8 cellular contexts compared by ENCODE assay signal in the genomic region with DNA sequence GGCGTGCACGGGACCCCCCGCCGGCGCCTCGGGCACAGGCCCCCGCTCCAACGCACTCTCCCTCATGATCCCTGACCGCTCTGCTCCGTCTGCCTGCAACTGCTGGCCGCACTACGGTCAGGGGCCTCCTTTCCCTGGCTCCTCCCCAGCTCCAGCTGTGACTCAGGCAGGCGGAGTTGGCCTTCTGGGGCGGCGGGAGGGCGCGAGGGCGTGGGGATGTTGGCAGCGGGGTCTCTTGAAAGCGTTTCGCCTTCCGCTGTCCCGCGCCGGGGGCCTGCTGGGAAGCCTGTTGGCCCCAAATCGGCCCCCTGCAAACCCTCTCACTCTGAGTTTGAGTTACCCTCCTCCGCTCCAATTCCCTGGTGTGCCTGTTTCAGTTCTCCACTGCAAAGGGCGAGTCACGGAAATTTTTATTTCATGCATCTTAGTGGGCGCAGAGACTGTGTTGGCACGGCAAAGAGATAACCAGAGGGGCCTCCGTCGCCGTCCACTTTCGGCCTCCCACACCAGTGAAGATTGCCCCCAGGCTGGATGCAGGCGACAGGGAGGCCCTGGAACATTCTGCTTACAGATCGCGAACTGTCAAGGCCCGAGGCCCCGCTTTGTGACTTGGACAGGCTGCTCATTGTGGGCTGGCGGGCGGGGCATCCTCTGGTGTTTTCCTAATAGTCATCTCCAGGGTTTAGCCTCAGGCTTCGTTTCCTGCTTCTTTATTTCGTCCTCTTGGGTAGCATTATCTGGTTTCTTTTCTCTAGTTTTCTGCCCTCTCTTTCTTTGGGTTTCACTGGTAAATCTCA. TPM values are rescaled to one million over a fixed set of nuclear protein-coding genes. Genes with fewer than 3 reads are reported as not detected.
DNase-seq lines count a peak whose midpoint lies in the region; ATAC-seq and TF ChIP-seq lines count a peak whose summit lies in the region.

A gene with protein sequence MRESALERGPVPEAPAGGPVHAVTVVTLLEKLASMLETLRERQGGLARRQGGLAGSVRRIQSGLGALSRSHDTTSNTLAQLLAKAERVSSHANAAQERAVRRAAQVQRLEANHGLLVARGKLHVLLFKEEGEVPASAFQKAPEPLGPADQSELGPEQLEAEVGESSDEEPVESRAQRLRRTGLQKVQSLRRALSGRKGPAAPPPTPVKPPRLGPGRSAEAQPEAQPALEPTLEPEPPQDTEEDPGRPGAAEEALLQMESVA (minus strand): TSS at position 91 of the 797 bp plus-strand sequence. CDS start 25 bp downstream, at position 66.

- in situ Hi-C loops in GM13977 (cut with MboI; ENCODE audit: low pct_unique_long_range_greater_than_20kb, low sequenced_read_pairs, unreplicated experiment), result no loop called here

- peak; percentile 78 for DNase-seq in GM13977 (ENCODE audit: low spot score)
- DNase-seq in T-helper 2 cell treated with Interferon-gamma antibody and Interleukin-4, amounts not matched to agents 5 μg/mL and 100 μg/mL, for 36 hours (ENCODE audit: low spot score), result peak; percentile 92
- peak; percentile 84 for DNase-seq in dermis blood vessel endothelial cell
- DNase-seq in stimulated activated CD8-positive, alpha-beta memory T cell treated with anti-CD3 and anti-CD28 coated beads, Interleukin-4, amount 100 ng/mL, for 24 hours (ENCODE audit: low read depth), result peak; percentile 65
- no peak for DNase-seq in H4 (ENCODE audit: low spot score)

- WGBS in liver, result 33% methylated on average over 44 of the region's 44 CpGs

- H3K4me1 Mint-ChIP-seq in T-helper 2 cell treated with Interferon-gamma antibody and Interleukin-4, amounts not matched to agents 5 μg/mL and 100 μg/mL, for 36 hours (ENCODE audit: low read depth), result peaks cover 31% of the 10 kb centered on the region

- H3K27ac ChIP-seq in liver (ENCODE audit: low read depth in 1 of 2, low read length in 2 of 2), result peak within 1 kb of the TSS; percentile 70 to 79

- TF ChIP-seq RAD21 in liver (IDR thresholded peaks at IDR 0.05), result no peak

- H3K27me3 ChIP-seq in liver (ENCODE audit: control insufficient read depth in 4 of 4, insufficient read depth in 4 of 4, low read length in 3 of 4), result peaks cover 0 to 4% (median 0%) of the 10 kb centered on the region in 4 donors

- TF ChIP-seq CTCF in GM13977 (IDR thresholded peaks at IDR 0.05; ENCODE audit: extremely low read depth, insufficient read depth, missing control alignments), result no peak
- TF ChIP-seq CTCF in liver (IDR thresholded peaks at IDR 0.05; ENCODE audit: low read depth, low read length, missing input control), result no peak

- H3K36me3 Mint-ChIP-seq in T-helper 2 cell treated with Interferon-gamma antibody and Interleukin-4, amounts not matched to agents 5 μg/mL and 100 μg/mL, for 36 hours (ENCODE audit: low read depth), result peaks cover 2% of the 10 kb centered on the region

- H3K27ac Mint-ChIP-seq in T-helper 2 cell treated with Interferon-gamma antibody and Interleukin-4, amounts not matched to agents 5 μg/mL and 100 μg/mL, for 36 hours, result peak within 1 kb of the TSS; percentile 96

- H3K36me3 ChIP-seq in liver (ENCODE audit: control insufficient read depth in 4 of 4, insufficient read depth in 3 of 4, low read depth in 1 of 4, low read length in 3 of 4), result no peaks in the 10 kb centered on the region

- no peaks in the 10 kb centered on the region for H3K9me3 Mint-ChIP-seq in T-helper 2 cell treated with Interferon-gamma antibody and Interleukin-4, amounts not matched to agents 5 μg/mL and 100 μg/mL, for 36 hours

- H3K4me1 ChIP-seq in liver (ENCODE audit: control insufficient read depth in 4 of 4, insufficient read depth in 4 of 4, low read length in 3 of 4), result peaks cover 5 to 12% (median 8%) of the 10 kb centered on the region in 4 donors

- peak within 1 kb of the TSS; percentile 84 for H3K4me3 Mint-ChIP-seq in T-helper 2 cell treated with Interferon-gamma antibody and Interleukin-4, amounts not matched to agents 5 μg/mL and 100 μg/mL, for 36 hours

- H3K9ac ChIP-seq in liver (ENCODE audit: low read depth in 1 of 2, low read length in 2 of 2), result no peak within 1 kb of the TSS

- no peaks in the 10 kb centered on the region for H3K9me3 ChIP-seq in liver (ENCODE audit: control insufficient read depth in 4 of 4, low read length in 3 of 4)

- peaks cover 9% of the 10 kb centered on the region for H3K27me3 Mint-ChIP-seq in T-helper 2 cell treated with Interferon-gamma antibody and Interleukin-4, amounts not matched to agents 5 μg/mL and 100 μg/mL, for 36 hours (ENCODE audit: low read depth)

- peak; percentile 60 for ATAC-seq in HG02852 (IDR thresholded peaks at IDR 0.05; ENCODE audit: unreplicated experiment)
- ATAC-seq in HG02840 (IDR thresholded peaks at IDR 0.05; ENCODE audit: low FRiP score, unreplicated experiment), result no peak

- peak within 1 kb of the TSS in 2 of 3 donors; percentile 45 to 50 for H3K4me3 ChIP-seq in liver (ENCODE audit: low read depth in 1 of 3, low read length in 3 of 3)

TF ChIP-seq in liver, 16 proteins besides CTCF, POLR2A, EP300 and RAD21:
- TF ChIP-seq, protein P1, sequence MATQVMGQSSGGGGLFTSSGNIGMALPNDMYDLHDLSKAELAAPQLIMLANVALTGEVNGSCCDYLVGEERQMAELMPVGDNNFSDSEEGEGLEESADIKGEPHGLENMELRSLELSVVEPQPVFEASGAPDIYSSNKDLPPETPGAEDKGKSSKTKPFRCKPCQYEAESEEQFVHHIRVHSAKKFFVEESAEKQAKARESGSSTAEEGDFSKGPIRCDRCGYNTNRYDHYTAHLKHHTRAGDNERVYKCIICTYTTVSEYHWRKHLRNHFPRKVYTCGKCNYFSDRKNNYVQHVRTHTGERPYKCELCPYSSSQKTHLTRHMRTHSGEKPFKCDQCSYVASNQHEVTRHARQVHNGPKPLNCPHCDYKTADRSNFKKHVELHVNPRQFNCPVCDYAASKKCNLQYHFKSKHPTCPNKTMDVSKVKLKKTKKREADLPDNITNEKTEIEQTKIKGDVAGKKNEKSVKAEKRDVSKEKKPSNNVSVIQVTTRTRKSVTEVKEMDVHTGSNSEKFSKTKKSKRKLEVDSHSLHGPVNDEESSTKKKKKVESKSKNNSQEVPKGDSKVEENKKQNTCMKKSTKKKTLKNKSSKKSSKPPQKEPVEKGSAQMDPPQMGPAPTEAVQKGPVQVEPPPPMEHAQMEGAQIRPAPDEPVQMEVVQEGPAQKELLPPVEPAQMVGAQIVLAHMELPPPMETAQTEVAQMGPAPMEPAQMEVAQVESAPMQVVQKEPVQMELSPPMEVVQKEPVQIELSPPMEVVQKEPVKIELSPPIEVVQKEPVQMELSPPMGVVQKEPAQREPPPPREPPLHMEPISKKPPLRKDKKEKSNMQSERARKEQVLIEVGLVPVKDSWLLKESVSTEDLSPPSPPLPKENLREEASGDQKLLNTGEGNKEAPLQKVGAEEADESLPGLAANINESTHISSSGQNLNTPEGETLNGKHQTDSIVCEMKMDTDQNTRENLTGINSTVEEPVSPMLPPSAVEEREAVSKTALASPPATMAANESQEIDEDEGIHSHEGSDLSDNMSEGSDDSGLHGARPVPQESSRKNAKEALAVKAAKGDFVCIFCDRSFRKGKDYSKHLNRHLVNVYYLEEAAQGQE (IDR thresholded peaks at IDR 0.05), result no peak
- TF ChIP-seq JUND (IDR thresholded peaks at IDR 0.05) (no peak), TAF1 (conservative IDR thresholded peaks at IDR 0.05) (no peak), HNF4G (IDR thresholded peaks at IDR 0.05) (no peak), YY1 (IDR thresholded peaks at IDR 0.05) (no peak), EGR1 (IDR thresholded peaks at IDR 0.05; ENCODE audit: low read depth in 2 of 2) (no peak), NR2F2 (IDR thresholded peaks at IDR 0.05) (no peak), RXRA (IDR thresholded peaks at IDR 0.05) (no peak)
- TF ChIP-seq, protein P2, sequence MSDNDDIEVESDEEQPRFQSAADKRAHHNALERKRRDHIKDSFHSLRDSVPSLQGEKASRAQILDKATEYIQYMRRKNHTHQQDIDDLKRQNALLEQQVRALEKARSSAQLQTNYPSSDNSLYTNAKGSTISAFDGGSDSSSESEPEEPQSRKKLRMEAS (IDR thresholded peaks at IDR 0.05), result no peak

RNA-seq across cellular contexts. Expression of the gene that starts here (rescaled TPM):
- total RNA-seq in dermis blood vessel endothelial cell (201 and 220 TPM in 2 replicates), liver (1 to 10 TPM; 4.0 to 4.4 TPM)
- 10 to 100 TPM in 1 of 2 donors, 1 to 10 TPM in 1; 2.5 to 13.9 TPM for polyA plus RNA-seq in liver
- 0.27 and 0.41 TPM in 2 replicates for total RNA-seq in H4 (2014; rRNA removed; shearing (Covaris generic))

Comparison
In these comparisons a context has a peak if more than half of its experiments do, and no peak if none do; other contexts are left out.
1. RNA of the gene that starts here (total RNA-seq): 201 to 220 TPM in dermis blood vessel endothelial cell; 4.0 to 4.4 TPM in liver and 0.27 to 0.41 TPM in H4; every median in the first group is over 10 times any median in the second.